ENCODE assay signal across 1 cellular context in the genomic region with DNA sequence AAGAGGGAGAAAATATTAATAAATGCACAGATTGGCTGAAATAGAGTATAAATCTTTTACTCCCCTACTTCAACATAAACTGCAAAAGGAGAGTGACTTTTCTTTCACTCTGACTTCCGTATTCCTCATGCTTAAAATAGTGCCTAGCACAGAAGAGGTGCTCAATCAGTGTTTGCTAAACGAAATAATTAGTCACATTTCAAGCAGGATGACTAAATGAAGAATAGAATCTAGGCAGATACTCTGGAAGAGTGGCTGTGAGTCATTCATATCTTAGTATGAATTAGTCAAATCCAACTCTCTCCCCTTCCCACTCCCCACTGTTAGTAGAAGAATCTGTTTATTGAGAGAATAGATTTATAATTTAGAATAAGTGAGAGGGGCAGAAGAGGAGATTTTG.
TF ChIP-seq lines count a peak whose summit lies in the region.

No MANE protein-coding gene starts in this region.

TF ChIP-seq in endothelial cell of umbilical vein, 7 proteins besides CTCF, POLR2A, EP300 and RAD21:
- TF ChIP-seq EZH2 (IDR thresholded peaks at IDR 0.05; ENCODE audit: borderline replicate concordance, low read depth, low read length, severe bottlenecking): no peak
- TF ChIP-seq MYC (IDR thresholded peaks at IDR 0.05; ENCODE audit: low read depth, low read length): no peak
- TF ChIP-seq MAX (IDR thresholded peaks at IDR 0.05; ENCODE audit: insufficient read depth, insufficient read length): no peak
- no peak for TF ChIP-seq GATA2 (IDR thresholded peaks at IDR 0.05; ENCODE audit: insufficient read depth, insufficient read length, low read depth, low read length)
- no peak for TF ChIP-seq POLR2AphosphoS5 (IDR thresholded peaks at IDR 0.05; ENCODE audit: insufficient read depth, low read depth, low read length)
- TF ChIP-seq FOS (IDR thresholded peaks at IDR 0.05; ENCODE audit: borderline replicate concordance, insufficient read depth, low read length): peak; percentile 89
- TF ChIP-seq JUN (IDR thresholded peaks at IDR 0.05; ENCODE audit: borderline replicate concordance, insufficient read depth, insufficient read length, low read depth): peak; percentile 70
